ENCODE assay signal across 8 cellular contexts in the genomic region with DNA sequence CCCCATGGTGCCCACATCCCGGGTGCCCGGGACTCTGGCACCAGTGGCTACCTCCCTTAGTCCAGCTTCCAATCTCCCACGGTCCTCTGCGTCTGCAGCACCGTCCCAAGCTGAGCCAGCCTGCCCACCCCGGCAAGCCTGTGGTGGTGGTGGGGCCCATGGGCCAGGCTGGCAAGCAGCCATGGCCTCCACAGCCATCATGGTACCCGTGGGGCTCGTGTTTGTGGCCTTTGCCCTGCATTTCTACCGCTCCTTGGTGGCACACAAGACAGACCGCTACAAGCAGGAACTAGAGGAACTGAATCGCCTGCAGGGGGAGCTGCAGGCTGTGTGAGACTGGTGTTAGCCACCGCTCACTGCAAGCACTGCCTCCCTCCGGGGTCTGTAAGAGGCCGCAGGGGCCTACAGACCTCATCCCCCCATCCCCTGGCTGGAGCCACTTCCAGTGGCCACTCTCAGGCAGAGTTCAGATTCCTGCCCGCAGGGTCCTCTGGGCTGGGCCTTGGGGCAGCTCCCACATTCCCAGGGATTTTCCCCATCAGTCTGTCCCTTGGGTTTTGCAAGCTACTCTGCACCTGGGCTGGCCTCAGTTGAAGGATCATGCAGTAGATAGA. TPM values are rescaled to one million over a fixed set of nuclear protein-coding genes. Genes with fewer than 3 reads are reported as not detected.
DNase-seq lines count a peak whose midpoint lies in the region; ATAC-seq, FAIRE-seq and TF ChIP-seq lines count a peak whose summit lies in the region.

No MANE protein-coding gene starts in this region.

- TF ChIP-seq CTCF in MM.1S (IDR thresholded peaks at IDR 0.05; ENCODE audit: low read length): peak; percentile 60
- TF ChIP-seq CTCF in left ventricle myocardium inferior (IDR thresholded peaks at IDR 0.05; ENCODE audit: borderline replicate concordance): peak; percentile 73

- intact Hi-C loops in left ventricle myocardium inferior (cut with micrococcal nuclease): no loop called here

- no peak overlapping the region for H3K4me3 ChIP-seq in MM.1S (ENCODE audit: low read length)
- no peak overlapping the region for H3K4me3 ChIP-seq in left ventricle myocardium inferior
- H3K4me3 ChIP-seq in small intestine (ENCODE audit: low read depth in 1 of 2, low read length in 2 of 2): no peak overlapping the region

- 31 to 43% (median 37%) methylated on average over 15 of the region's 15 CpGs for WGBS in small intestine, 3 donors

- FAIRE-seq in G401.6 (lab: Jason Lieb, UNC): peak; percentile 19
- no peak for FAIRE-seq in small intestine (lab: Jason Lieb, UNC)

- no peak overlapping the region for H3K9ac ChIP-seq in MM.1S (ENCODE audit: low read length)

- H3K4me2 ChIP-seq in MM.1S (ENCODE audit: low read depth, low read length): no peak overlapping the region

- POLR2A ChIA-PET in activated naive CD8-positive, alpha-beta T cell treated with anti-CD3 and anti-CD28 coated beads, Interleukin-2, amount 10 ng/mL, durations not matched to agents 7 days and 5 days (lab: Charles Lee): interaction anchor here (0.7 to 1.7 kb wide), 4 partner anchors 11 to 489 kb away, joined by 3 to 5 read pairs (median 4); no protein-coding TSS in a partner anchor

- H3K4me1 ChIP-seq in MM.1S (ENCODE audit: low read length) (peaks cover 18% of the 10 kb centered on the region), left ventricle myocardium inferior (peaks cover 70% of the 10 kb centered on the region), small intestine (ENCODE audit: control insufficient read depth in 2 of 2, insufficient read depth in 1 of 2, low read depth in 1 of 2, low read length in 1 of 2) (peaks cover 0 to 1% of the 10 kb centered on the region in 2 donors)

- no peak overlapping the region for H3K4me3 Mint-ChIP-seq in activated naive CD8-positive, alpha-beta T cell treated with anti-CD3 and anti-CD28 coated beads, Interleukin-2, amount 10 ng/mL, durations not matched to agents 7 days and 5 days

- ATAC-seq in activated naive CD8-positive, alpha-beta T cell treated with anti-CD3 and anti-CD28 coated beads, Interleukin-2, amount 10 ng/mL, durations not matched to agents 7 days and 5 days (ENCODE audit: low read depth): peak; percentile 25
- no peak for ATAC-seq in GM18505 (IDR thresholded peaks at IDR 0.05; ENCODE audit: unreplicated experiment)
- ATAC-seq in HG03025 (IDR thresholded peaks at IDR 0.05; ENCODE audit: low FRiP score, unreplicated experiment): no peak

- H3K27me3 Mint-ChIP-seq in activated naive CD8-positive, alpha-beta T cell treated with anti-CD3 and anti-CD28 coated beads, Interleukin-2, amount 10 ng/mL, durations not matched to agents 7 days and 5 days: no peaks in the 10 kb centered on the region

- no peaks in the 10 kb centered on the region for H3K9me2 ChIP-seq in MM.1S (replicated peaks; ENCODE audit: insufficient read depth, low read length)

- H3K36me3 ChIP-seq in MM.1S (replicated peaks; ENCODE audit: insufficient read depth, low read length) (no peaks in the 10 kb centered on the region), left ventricle myocardium inferior (no peaks in the 10 kb centered on the region), small intestine (ENCODE audit: control insufficient read depth in 2 of 2, insufficient read depth in 2 of 2, low read length in 2 of 2) (no peaks in the 10 kb centered on the region)

- peaks cover 27% of the 10 kb centered on the region for H3K4me1 Mint-ChIP-seq in activated naive CD8-positive, alpha-beta T cell treated with anti-CD3 and anti-CD28 coated beads, Interleukin-2, amount 10 ng/mL, durations not matched to agents 7 days and 5 days

- H3K27ac Mint-ChIP-seq in activated naive CD8-positive, alpha-beta T cell treated with anti-CD3 and anti-CD28 coated beads, Interleukin-2, amount 10 ng/mL, durations not matched to agents 7 days and 5 days: no peak overlapping the region

- H3F3A ChIP-seq in MM.1S (ENCODE audit: insufficient read depth, low read length): peaks cover 29% of the 10 kb centered on the region

- peaks cover 3% of the 10 kb centered on the region for H3K36me3 Mint-ChIP-seq in activated naive CD8-positive, alpha-beta T cell treated with anti-CD3 and anti-CD28 coated beads, Interleukin-2, amount 10 ng/mL, durations not matched to agents 7 days and 5 days

- no peaks in the 10 kb centered on the region for H3K9me3 ChIP-seq in MM.1S (replicated peaks; ENCODE audit: insufficient read depth, low read length)
- no peaks in the 10 kb centered on the region for H3K9me3 ChIP-seq in left ventricle myocardium inferior (replicated peaks)
- no peaks in the 10 kb centered on the region for H3K9me3 ChIP-seq in small intestine (ENCODE audit: control insufficient read depth, low read depth)

- in situ Hi-C loops in SK-MEL-5 (cut with HindIII; ENCODE audit: low pct_unique_long_range_greater_than_20kb, low sequenced_read_pairs): no loop called here

- peaks cover 18% of the 10 kb centered on the region for H3K79me2 ChIP-seq in MM.1S (ENCODE audit: low read length)

- no peaks in the 10 kb centered on the region for H3K27me3 ChIP-seq in MM.1S (replicated peaks; ENCODE audit: insufficient read depth, low read length)
- no peaks in the 10 kb centered on the region for H3K27me3 ChIP-seq in left ventricle myocardium inferior (ENCODE audit: low read depth)
- no peaks in the 10 kb centered on the region for H3K27me3 ChIP-seq in small intestine (ENCODE audit: control insufficient read depth in 2 of 2, insufficient read depth in 2 of 2, low read length in 2 of 2)

- H2AFZ ChIP-seq in MM.1S (ENCODE audit: low read length): no peak overlapping the region

- H3K27ac ChIP-seq in MM.1S (ENCODE audit: low read length) (no peak overlapping the region), left ventricle myocardium inferior (replicated peaks) (peak overlapping the region; percentile 38), small intestine (ENCODE audit: low read depth in 1 of 2, low read length in 1 of 2) (no peak overlapping the region)

- H3K9me3 Mint-ChIP-seq in activated naive CD8-positive, alpha-beta T cell treated with anti-CD3 and anti-CD28 coated beads, Interleukin-2, amount 10 ng/mL, durations not matched to agents 7 days and 5 days: no peaks in the 10 kb centered on the region

- DNase-seq in MM.1S: peak; percentile 65
- peak; percentile 82 for DNase-seq in SK-MEL-5 (ENCODE audit: low read depth, low spot score)
- peak; percentile 74 for DNase-seq in activated naive CD8-positive, alpha-beta T cell treated with anti-CD3 and anti-CD28 coated beads, Interleukin-2, amount 10 ng/mL, durations not matched to agents 7 days and 5 days
- no peak for DNase-seq in left ventricle myocardium inferior
- peak; percentile 75 for DNase-seq in small intestine

- TF ChIP-seq POLR2A in GM18505 (IDR thresholded peaks at IDR 0.05; ENCODE audit: borderline replicate concordance, extremely low read depth, insufficient read depth, insufficient read length): no peak

- H4K20me1 ChIP-seq in MM.1S (ENCODE audit: insufficient read depth, low read length): no peaks in the 10 kb centered on the region

RNA-seq across cellular contexts. Expression of gene SETD1A, which starts 3.9 kb away (rescaled TPM):
- 1.8 and 4.0 TPM in 2 replicates for total RNA-seq in SK-MEL-5 (2014; rRNA removed; shearing (Covaris generic))
- 15.8 and 20.7 TPM in 2 replicates for polyA plus RNA-seq in SK-MEL-5 (2015; cell fraction: cytosol; rRNA removed)
- 23.1 and 30.8 TPM in 2 replicates for polyA plus RNA-seq in SK-MEL-5 (2015; cell fraction: nucleus; rRNA removed)
- total RNA-seq in activated naive CD8-positive, alpha-beta T cell treated with anti-CD3 and anti-CD28 coated beads, Interleukin-2, amount 10 ng/mL, durations not matched to agents 7 days and 5 days: 10 to 100 TPM; 27.6 to 33.4 TPM
- 7.4 TPM for total RNA-seq in left ventricle myocardium inferior
- polyA plus RNA-seq in small intestine: 10 to 100 TPM in 1 of 3 donors, 1 to 10 TPM in 2; 6.9 to 10.3 (median 7.8) TPM

RNA-seq across cellular contexts. Expression of gene ORAI3, which starts 4.8 kb away (rescaled TPM):
- total RNA-seq in SK-MEL-5 (2014; rRNA removed; shearing (Covaris generic)): 35.2 and 43.9 TPM in 2 replicates
- polyA plus RNA-seq in SK-MEL-5 (2015; cell fraction: cytosol; rRNA removed): 42.9 and 45.9 TPM in 2 replicates
- 14.5 and 15.9 TPM in 2 replicates for polyA plus RNA-seq in SK-MEL-5 (2015; cell fraction: nucleus; rRNA removed)
- 10 to 100 TPM; 24.6 to 25.8 TPM for total RNA-seq in activated naive CD8-positive, alpha-beta T cell treated with anti-CD3 and anti-CD28 coated beads, Interleukin-2, amount 10 ng/mL, durations not matched to agents 7 days and 5 days
- total RNA-seq in left ventricle myocardium inferior: 12.2 TPM
- polyA plus RNA-seq in small intestine: 10 to 100 TPM in 1 of 3 donors, 1 to 10 TPM in 2; 6.2 to 10.5 (median 6.7) TPM

RNA-seq across cellular contexts. Expression of gene FBXL19, which starts 30.2 kb away (rescaled TPM):
- 20.8 and 22.0 TPM in 2 replicates for total RNA-seq in SK-MEL-5 (2014; rRNA removed; shearing (Covaris generic))
- 22.3 and 25.6 TPM in 2 replicates for polyA plus RNA-seq in SK-MEL-5 (2015; cell fraction: cytosol; rRNA removed)
- polyA plus RNA-seq in SK-MEL-5 (2015; cell fraction: nucleus; rRNA removed): 19.7 and 20.1 TPM in 2 replicates
- 10 to 100 TPM; 20.1 to 24.4 TPM for total RNA-seq in activated naive CD8-positive, alpha-beta T cell treated with anti-CD3 and anti-CD28 coated beads, Interleukin-2, amount 10 ng/mL, durations not matched to agents 7 days and 5 days
- total RNA-seq in left ventricle myocardium inferior: 6.3 TPM
- 10 to 100 TPM in 1 of 3 donors, 1 to 10 TPM in 2; 8.7 to 26.3 (median 9.7) TPM for polyA plus RNA-seq in small intestine

RNA-seq across cellular contexts. Expression of gene HSD3B7, which starts 31.4 kb away (rescaled TPM):
- total RNA-seq in SK-MEL-5 (2014; rRNA removed; shearing (Covaris generic)): 4.3 and 5.2 TPM in 2 replicates
- polyA plus RNA-seq in SK-MEL-5 (2015; cell fraction: cytosol; rRNA removed): 6.6 and 7.7 TPM in 2 replicates
- 8.3 and 12.0 TPM in 2 replicates for polyA plus RNA-seq in SK-MEL-5 (2015; cell fraction: nucleus; rRNA removed)
- total RNA-seq in activated naive CD8-positive, alpha-beta T cell treated with anti-CD3 and anti-CD28 coated beads, Interleukin-2, amount 10 ng/mL, durations not matched to agents 7 days and 5 days: 10 to 100 TPM in 1 of 2 experiments, 1 to 10 TPM in 1; 8.5 to 10.9 TPM
- total RNA-seq in left ventricle myocardium inferior: 5.5 TPM
- polyA plus RNA-seq in small intestine: 10 to 100 TPM; 15.9 to 48.9 (median 29.5) TPM

RNA-seq across cellular contexts. Expression of gene STX1B, which starts 56.8 kb away (rescaled TPM):
- total RNA-seq in SK-MEL-5 (2014; rRNA removed; shearing (Covaris generic)): 0.13 TPM in 1 of 2 replicates, not detected in the other
- 0.27 TPM in 1 of 2 replicates, not detected in the other for polyA plus RNA-seq in SK-MEL-5 (2015; cell fraction: cytosol; rRNA removed)
- 0.26 TPM in 1 of 2 replicates, not detected in the other for polyA plus RNA-seq in SK-MEL-5 (2015; cell fraction: nucleus; rRNA removed)
- 1 to 10 TPM; 3.1 to 3.5 TPM for total RNA-seq in activated naive CD8-positive, alpha-beta T cell treated with anti-CD3 and anti-CD28 coated beads, Interleukin-2, amount 10 ng/mL, durations not matched to agents 7 days and 5 days
- 0.77 TPM for total RNA-seq in left ventricle myocardium inferior
- polyA plus RNA-seq in small intestine: 1 to 10 TPM in 1 of 3 donors, not detected in 2; 1.5 TPM
